ENCODE assay signal across 17 cellular contexts in the genomic region with DNA sequence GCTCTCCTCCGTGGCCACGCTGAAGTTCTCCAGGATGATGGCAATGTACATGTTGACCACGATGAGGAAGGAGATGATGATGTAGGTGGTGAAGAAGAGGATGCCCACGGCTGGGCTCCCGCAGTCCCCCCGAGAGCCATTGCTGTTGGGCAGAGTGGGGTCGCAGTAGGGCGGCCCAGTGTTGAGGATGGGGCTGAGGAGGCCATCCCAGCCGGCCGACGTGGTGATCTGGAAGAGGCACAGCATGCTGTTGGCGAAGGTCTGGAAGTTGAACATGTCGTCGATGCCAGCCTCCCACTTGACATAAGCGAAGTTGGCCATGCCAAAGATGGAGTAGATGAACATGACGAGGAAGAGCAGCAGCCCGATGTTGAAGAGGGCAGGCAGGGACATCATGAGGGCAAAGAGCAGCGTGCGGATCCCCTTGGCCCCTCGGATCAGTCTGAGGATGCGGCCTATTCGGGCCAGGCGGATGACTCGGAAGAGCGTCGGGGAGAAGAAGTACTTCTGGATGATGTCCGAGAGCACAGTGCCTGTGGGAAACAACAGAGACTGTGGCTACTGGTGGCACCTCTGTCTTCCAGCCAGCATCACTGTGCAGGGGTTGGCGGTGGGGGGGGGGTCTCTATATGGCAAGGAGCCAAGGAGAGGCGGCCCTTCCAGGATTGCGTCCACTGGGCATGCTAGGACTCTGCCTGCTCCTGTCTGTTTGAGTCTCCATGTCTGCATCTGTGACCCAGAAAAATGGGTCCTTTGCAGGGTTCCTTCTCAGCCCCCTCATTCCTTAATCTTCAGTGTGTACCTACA.
"Had no signal": no experiment of that assay in that cellular context is flagged by ENCODE, and none has a peak within 500 bp of the region (broad histone marks: within the 10 kb centered on the region; RNA-seq: fewer than 3 reads in every experiment).

No MANE protein-coding gene starts in this region.

- H3K36me3 ChIP-seq: gastrocnemius medialis, lower lobe of right lung, neutrophil, suprapubic skin, upper lobe of left lung had no signal

- H3K4me1 Mint-ChIP-seq: activated naive CD8-positive, alpha-beta T cell treated with anti-CD3 and anti-CD28 coated beads, Interleukin-2, amount 50 U/mL, for 24 hours; immature natural killer cell; T-helper 17 cell had no signal

- ATAC-seq: activated naive CD8-positive, alpha-beta T cell treated with anti-CD3 and anti-CD28 coated beads, Interleukin-2, amount 50 U/mL, for 24 hours; gastrocnemius medialis; heart left ventricle; left cardiac atrium; lower lobe of right lung; stimulated activated naive CD8-positive, alpha-beta T cell treated with anti-CD3 and anti-CD28 coated beads, Interleukin-15, Interleukin-2, amounts not matched to agents 100 U/mL and 50 U/mL, for 24 hours; T-helper 17 cell; WTC11 had no signal

- H3K4me3 ChIP-seq: gastrocnemius medialis, heart left ventricle, lower lobe of right lung, suprapubic skin, upper lobe of left lung had no signal

- H3K27ac Mint-ChIP-seq: activated naive CD8-positive, alpha-beta T cell treated with anti-CD3 and anti-CD28 coated beads, Interleukin-2, amount 50 U/mL, for 24 hours; immature natural killer cell; T-helper 17 cell; WTC11 had no signal

- H3K4me1 ChIP-seq: gastrocnemius medialis, lower lobe of right lung, suprapubic skin, upper lobe of left lung had no signal

- H3K36me3 Mint-ChIP-seq: immature natural killer cell had no signal

- DNase-seq: activated naive CD4-positive, alpha-beta T cell treated with Interleukin-2 at 50 U/mL for 16 hours; activated naive CD8-positive, alpha-beta T cell treated with anti-CD3 and anti-CD28 coated beads, Interleukin-2, amount 50 U/mL, for 24 hours; erythroblast; gastrocnemius medialis; immature natural killer cell; left cardiac atrium; lower lobe of right lung; SK-N-SH; stimulated activated CD4-positive, alpha-beta T cell treated with anti-CD3 and anti-CD28 coated beads, Interleukin-15, amount 100 ng/mL, for 24 hours; stimulated activated CD4-positive, alpha-beta T cell treated with anti-CD3 and anti-CD28 coated beads, Interleukin-4, amount 100 ng/mL, for 1 hour; stimulated activated naive CD8-positive, alpha-beta T cell treated with anti-CD3 and anti-CD28 coated beads, Interleukin-15, Interleukin-2, amounts not matched to agents 100 U/mL and 50 U/mL, for 24 hours; T-helper 17 cell had no signal

- H3K9ac ChIP-seq: SK-N-SH had no signal

- H3K9me3 Mint-ChIP-seq: activated naive CD8-positive, alpha-beta T cell treated with anti-CD3 and anti-CD28 coated beads, Interleukin-2, amount 50 U/mL, for 24 hours had no signal

- H3K9me3 ChIP-seq: gastrocnemius medialis, lower lobe of right lung, neutrophil, SK-N-SH had no signal

- H3K4me3 Mint-ChIP-seq: activated naive CD8-positive, alpha-beta T cell treated with anti-CD3 and anti-CD28 coated beads, Interleukin-2, amount 50 U/mL, for 24 hours; immature natural killer cell; T-helper 17 cell; WTC11 had no signal

- H3K27ac ChIP-seq: gastrocnemius medialis, lower lobe of right lung, neutrophil, suprapubic skin, upper lobe of left lung had no signal
